ENCODE assay signal across 8 cellular contexts in the genomic region with DNA sequence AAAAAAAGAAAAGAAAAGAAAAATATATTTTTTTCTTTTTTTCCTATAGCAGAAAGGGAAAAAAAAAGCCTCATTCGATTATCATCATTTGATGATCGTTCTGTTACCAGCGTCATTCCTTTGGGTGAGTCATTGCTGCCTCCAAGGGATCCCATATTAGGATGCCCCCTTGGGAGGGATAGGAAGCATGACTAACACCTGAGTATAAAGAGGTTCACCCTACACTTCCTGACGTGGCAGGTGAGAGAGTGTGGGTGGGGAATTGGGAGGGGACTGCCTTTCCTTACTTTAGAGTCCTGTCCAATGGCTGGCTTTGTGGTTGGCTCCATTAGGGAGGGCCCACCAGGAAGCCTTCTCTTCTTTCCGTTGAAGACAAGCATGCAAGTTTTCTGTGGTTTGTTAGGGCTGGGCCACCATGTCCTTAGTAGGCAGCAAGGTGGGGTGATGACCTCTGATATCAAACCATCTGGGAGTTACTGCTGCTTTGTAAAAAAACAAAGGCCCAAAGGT. TPM values are rescaled to one million over a fixed set of nuclear protein-coding genes. Genes with fewer than 3 reads are reported as not detected.
DNase-seq lines count a peak whose midpoint lies in the region; ATAC-seq, FAIRE-seq and TF ChIP-seq lines count a peak whose summit lies in the region.

No MANE protein-coding gene starts in this region.

- 63% methylated on average over 5 of the region's 5 CpGs for WGBS in right cardiac atrium

- H3K9me3 ChIP-seq in right cardiac atrium (ENCODE audit: control insufficient read depth, low read length), result no peaks in the 10 kb centered on the region

- POLR2A ChIA-PET in T-cell (lab: Charles Lee), result interaction anchor here in 1 of 2 donors (0.6 to 0.7 kb wide), 3 partner anchors 55 to 74 kb away, joined by 3 to 4 read pairs (median 3); no protein-coding TSS in a partner anchor

- H3K27me3 Mint-ChIP-seq in T-cell, result no peaks in the 10 kb centered on the region

- peak; percentile 99 for FAIRE-seq in H54 (lab: Jason Lieb, UNC)

- TF ChIP-seq POLR2A in H54 (IDR thresholded peaks at IDR 0.05; ENCODE audit: low read depth, low read length), result no peak

- H3K4me3 Mint-ChIP-seq in T-cell, result no peak overlapping the region

- peaks cover 14 to 32% (median 17%) of the 10 kb centered on the region in 3 donors for H3K4me1 Mint-ChIP-seq in T-cell

- ATAC-seq in T-cell (replicated peaks in 1 of 4) (peak in 3 of 4 experiments; percentile 40 to 62 (median 53)), esophagus mucosa (peak; percentile 94), right cardiac atrium (no peak), Right ventricle myocardium superior (ENCODE audit: poor library complexity) (no peak)

- H3K27ac ChIP-seq in right cardiac atrium (ENCODE audit: low read length), result no peak overlapping the region

- DNase-seq in H54 (ENCODE audit: insufficient read length, low spot score), result peak; percentile 71
- DNase-seq in T-cell, result peak in 2 of 34 experiments; percentile 1 to 4
- DNase-seq in stimulated activated CD8-positive, alpha-beta memory T cell treated with anti-CD3 and anti-CD28 coated beads, Interleukin-4, amount 100 ng/mL, for 48 hours, result peak; percentile 64
- no peak for DNase-seq in NCI-H2029 treated with DMSO at 0.1 percent for 48 hours (lab: John Stamatoyannopoulos, UW)
- no peak for DNase-seq in NCI-H1436 treated with DMSO at 0.1 percent for 48 hours (lab: John Stamatoyannopoulos, UW)
- no peak for DNase-seq in right cardiac atrium
- DNase-seq in Right ventricle myocardium superior, result no peak

- H3K36me3 Mint-ChIP-seq in T-cell, result peaks cover 4% of the 10 kb centered on the region

- H3K27me3 ChIP-seq in right cardiac atrium (ENCODE audit: control insufficient read depth, insufficient read depth), result no peaks in the 10 kb centered on the region

- H3K4me3 ChIP-seq in right cardiac atrium (ENCODE audit: low read length), result no peak overlapping the region

- intact Hi-C loops in right cardiac atrium (cut with DNase I) (no loop called here), Right ventricle myocardium superior (cut with DNase I) (no loop called here)

- H3K4me1 ChIP-seq in right cardiac atrium (ENCODE audit: control insufficient read depth, insufficient read depth, low read length), result no peaks in the 10 kb centered on the region

- H3K9me3 Mint-ChIP-seq in T-cell, result no peaks in the 10 kb centered on the region

- H3K27ac Mint-ChIP-seq in T-cell, result peak overlapping the region; percentile 57 to 61

- CTCF ChIA-PET in T-cell (lab: Charles Lee), result no interaction called here

RNA-seq across cellular contexts. Expression of a gene that starts 56.1 kb away (rescaled TPM):
- total RNA-seq in T-cell, result 10 to 100 TPM; 37.6 to 51.7 (median 43.9) TPM
- total RNA-seq in esophagus mucosa, result 10.1 TPM
- total RNA-seq in right cardiac atrium, result 10 to 100 TPM; 12.0 to 16.9 (median 15.0) TPM
- polyA plus RNA-seq in right cardiac atrium, result 5.2 TPM
- total RNA-seq in Right ventricle myocardium superior, result 9.9 TPM

Comparison
In these comparisons a context has a peak if more than half of its experiments do, and no peak if none do; other contexts are left out.
1. DNase-seq: peak in H54 (single experiment) and stimulated activated CD8-positive, alpha-beta memory T cell treated with anti-CD3 and anti-CD28 coated beads, Interleukin-4, amount 100 ng/mL, for 48 hours (single experiment); none in NCI-H2029 treated with DMSO at 0.1 percent for 48 hours (single experiment), NCI-H1436 treated with DMSO at 0.1 percent for 48 hours (single experiment), right cardiac atrium (0 of 3) and Right ventricle myocardium superior (single experiment).
2. ATAC-seq: peak in T-cell (3 of 4) and esophagus mucosa (single experiment); none in right cardiac atrium (0 of 2) and Right ventricle myocardium superior (single experiment).